ENCODE assay signal across 8 cellular contexts in genomic region chr17:7394452-7395191, GRCh38. TPM values are rescaled to one million over a fixed set of nuclear protein-coding genes. Genes with fewer than 3 reads are reported as not detected.
DNase-seq lines count a peak whose midpoint lies in the region; ATAC-seq, FAIRE-seq and TF ChIP-seq lines count a peak whose summit lies in the region.

PLSCR3 (minus strand) TSS chr17:7394525; CDS start chr17:7394110, 415 bp downstream.

- H3K4me1 Mint-ChIP-seq in T-cell, result peaks cover 32 to 41% (median 39%) of the 10 kb centered on the region in 3 donors

- peak; percentile 49 for TF ChIP-seq CTCF in MM.1S (IDR thresholded peaks at IDR 0.05; ENCODE audit: low read length)
- peak in 4 of 5 experiments; percentile 28 to 72 (median 52) for TF ChIP-seq CTCF in tibial nerve (IDR thresholded peaks at IDR 0.05)

- no peaks in the 10 kb centered on the region for H3K36me3 ChIP-seq in MM.1S (replicated peaks; ENCODE audit: insufficient read depth, low read length)
- H3K36me3 ChIP-seq in tibial nerve, result peaks cover 0 to 34% (median 0%) of the 10 kb centered on the region in 3 donors

- H3K4me3 ChIP-seq in MM.1S (ENCODE audit: low read length), result peak within 1 kb of the TSS; percentile 85
- H3K4me3 ChIP-seq in tibial nerve, result peak within 1 kb of the TSS; percentile 77 to 95 (median 88)

- peaks cover 6% of the 10 kb centered on the region; the same call in 1 of the 2 replicates for H3F3A ChIP-seq in MM.1S (ENCODE audit: insufficient read depth, low read length)

- H2AFZ ChIP-seq in MM.1S (ENCODE audit: low read length), result peak within 1 kb of the TSS; percentile 93

- H3K27me3 ChIP-seq in MM.1S (replicated peaks; ENCODE audit: insufficient read depth, low read length), result no peaks in the 10 kb centered on the region
- H3K27me3 ChIP-seq in tibial nerve, result no peaks in the 10 kb centered on the region

- no peaks in the 10 kb centered on the region for H3K79me2 ChIP-seq in MM.1S (ENCODE audit: low read length)

- WGBS in adipose tissue, 3 donors, result 0 to 1% (median 0%) methylated on average over 45 to 71 of the region's 71 CpGs
- 0% methylated on average over 12 to 23 of the region's 71 CpGs for WGBS in tibial nerve, 2 donors

- in situ Hi-C loops in G401 (cut with HindIII; ENCODE audit: low sequenced_read_pairs), result loop anchor here (25.0 kb wide), 1 partner anchor 93 kb away; the partner anchor contains the start of genes POLR2A, SLC35G6 and ZBTB4

- POLR2A ChIA-PET in T-cell (lab: Charles Lee), result interaction anchor here in 1 of 2 donors (1.0 kb wide), 1 partner anchor 9 kb away, joined by 5 read pairs; the partner anchor contains the start of gene TMEM256

- no peaks in the 10 kb centered on the region for H3K9me3 ChIP-seq in MM.1S (replicated peaks; ENCODE audit: insufficient read depth, low read length)
- no peaks in the 10 kb centered on the region for H3K9me3 ChIP-seq in tibial nerve

- CTCF ChIA-PET in T-cell (lab: Charles Lee), result interaction anchor here in 1 of 2 donors (0.6 kb wide), 2 partner anchors 9 to 1525 kb away, joined by 3 read pairs; partner anchors contain the start of gene TMEM256

- intact Hi-C loops in cardiac septum (cut with DNase I), result no loop called here

- H3K27ac ChIP-seq in MM.1S (ENCODE audit: low read length), result peak within 1 kb of the TSS; percentile 61; the same call in 1 of the 2 replicates
- no peak within 1 kb of the TSS for H3K27ac ChIP-seq in adipose tissue (ENCODE audit: low read depth, low read length)
- H3K27ac ChIP-seq in tibial nerve, result peak within 1 kb of the TSS; percentile 86 to 96 (median 91)

- peak within 1 kb of the TSS; percentile 58; the same call in 1 of the 2 replicates for H3K9ac ChIP-seq in MM.1S (ENCODE audit: low read length)

- peak within 1 kb of the TSS; percentile 91 to 96 (median 93) for H3K4me3 Mint-ChIP-seq in T-cell

- H3K36me3 Mint-ChIP-seq in T-cell, result peaks cover 14% of the 10 kb centered on the region

- H3K4me1 ChIP-seq in MM.1S (ENCODE audit: low read length), result 0 out of 2 replicates have a peak, but pooled peaks cover 3% of the 10 kb centered on the region
- peaks cover 0 to 27% (median 15%) of the 10 kb centered on the region in 4 donors for H3K4me1 ChIP-seq in tibial nerve

- TF ChIP-seq POLR2A in H54 (IDR thresholded peaks at IDR 0.05; ENCODE audit: low read depth, low read length) (peak; percentile 46), tibial nerve (IDR thresholded peaks at IDR 0.05) (peak; percentile 83 to 90)

- peak within 1 kb of the TSS; percentile 100 for H3K4me2 ChIP-seq in MM.1S (ENCODE audit: low read depth, low read length)

- no peak for FAIRE-seq in H54 (lab: Jason Lieb, UNC)

- H3K27ac Mint-ChIP-seq in T-cell, result peak within 1 kb of the TSS; percentile 90 to 92

- H3K27me3 Mint-ChIP-seq in T-cell, result no peaks in the 10 kb centered on the region

- no peaks in the 10 kb centered on the region for H3K9me2 ChIP-seq in MM.1S (replicated peaks; ENCODE audit: insufficient read depth, low read length)

- ATAC-seq in T-cell (replicated peaks in 1 of 4), result peak; percentile 86 to 93 (median 90)

- peak; percentile 82 for DNase-seq in G401 (ENCODE audit: low spot score)
- DNase-seq in H54 (ENCODE audit: insufficient read length, low spot score), result peak; percentile 93
- peak; percentile 85 for DNase-seq in MM.1S
- DNase-seq in T-cell, result peak; percentile 40 to 87 (median 73)
- peak; percentile 95 for DNase-seq in cardiac septum (ENCODE audit: low spot score)
- DNase-seq in pons (ENCODE audit: low spot score), result peak; percentile 75
- peak; percentile 74 to 76 for DNase-seq in tibial nerve (ENCODE audit: low spot score in 2 of 2)

- no peaks in the 10 kb centered on the region for H4K20me1 ChIP-seq in MM.1S (ENCODE audit: insufficient read depth, low read length)

- TF ChIP-seq EP300 in tibial nerve (IDR thresholded peaks at IDR 0.05), result peak in 1 of 2 donors; percentile 93

- H3K9me3 Mint-ChIP-seq in T-cell, result no peaks in the 10 kb centered on the region

RNA-seq across cellular contexts. Expression of gene PLSCR3, which starts in this region (rescaled TPM):
- total RNA-seq in G401 (2014; rRNA removed; shearing (Covaris generic)), result 7.9 and 8.3 TPM in 2 replicates
- total RNA-seq in T-cell (100 to 1,000 TPM; 101 to 145 (median 140) TPM), cardiac septum (16.8 TPM), tibial nerve (10 to 100 TPM; 28.7 to 55.5 (median 42.9) TPM)
- 10 to 100 TPM; 15.1 to 48.2 (median 42.3) TPM for polyA plus RNA-seq in adipose tissue
